ENCODE assay signal across 15 cellular contexts in the genomic region with DNA sequence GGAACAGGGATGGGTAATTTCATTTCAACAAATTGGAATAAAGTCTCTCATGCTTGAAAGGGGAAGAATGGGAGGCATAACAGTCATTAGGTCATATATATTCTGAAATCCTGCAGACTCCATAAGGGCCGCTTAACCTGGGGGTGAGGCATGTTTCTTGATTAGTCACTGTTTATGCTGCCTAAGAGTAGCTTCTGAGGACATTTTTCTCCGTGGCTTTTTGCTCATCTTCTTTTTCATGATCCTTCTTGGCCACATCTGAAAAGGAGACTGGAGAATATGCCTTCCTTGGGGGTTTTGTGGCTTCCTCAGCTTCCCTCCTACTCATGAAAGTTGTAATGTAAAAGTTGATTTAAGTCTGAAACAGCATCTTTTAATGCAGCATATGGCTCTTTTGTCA. TPM values are rescaled to one million over a fixed set of nuclear protein-coding genes. Genes with fewer than 3 reads are reported as not detected.
A peak's percentile ranks its signal among the peaks of the same experiment; 100 is the strongest.
DNase-seq lines count a peak whose midpoint lies in the region; ATAC-seq and TF ChIP-seq lines count a peak whose summit lies in the region.
"Had no signal": no experiment of that assay in that cellular context is flagged by ENCODE, and none has a peak within 500 bp of the region (broad histone marks: within the 10 kb centered on the region; RNA-seq: fewer than 3 reads in every experiment).

No MANE protein-coding gene starts in this region.

- H3K27me3 ChIP-seq in KMS-11 (ENCODE audit: insufficient read depth, low read depth) (no peaks in the 10 kb centered on the region), mammary epithelial cell (ENCODE audit: insufficient read depth, low read length) (no peaks in the 10 kb centered on the region)

- H3K9ac ChIP-seq in KMS-11 (no peak overlapping the region), mammary epithelial cell (ENCODE audit: insufficient read depth, low read length) (no peak overlapping the region)

- no peaks in the 10 kb centered on the region for H3K36me3 Mint-ChIP-seq in activated CD8-positive, alpha-beta T cell treated with anti-CD3 and anti-CD28 coated beads for 36 hours (ENCODE audit: low read depth)
- H3K36me3 Mint-ChIP-seq in activated CD8-positive, alpha-beta T cell treated with anti-CD3 and anti-CD28 coated beads, Interleukin-2, amount 10 ng/mL, durations not matched to agents 7 days and 5 days (ENCODE audit: low read depth): no peaks in the 10 kb centered on the region
- no peaks in the 10 kb centered on the region for H3K36me3 Mint-ChIP-seq in activated naive CD8-positive, alpha-beta T cell treated with anti-CD3 and anti-CD28 coated beads, Interleukin-2, amount 10 ng/mL, durations not matched to agents 7 days and 5 days
- H3K36me3 Mint-ChIP-seq in activated T-helper 1 cell treated with anti-CD3 and anti-CD28 coated beads, Interleukin-12 subunit alpha, Interleukin-12 subunit beta, Interleukin-2, Interleukin-4 antibody, amounts not matched to agents 30 ng/mL and 10 ng/mL and 1 ng/mL, durations not matched to agents 14 hours and 24 hours and 36 hours (ENCODE audit: low read depth): no peaks in the 10 kb centered on the region

- intact Hi-C loops in activated CD8-positive, alpha-beta T cell treated with anti-CD3 and anti-CD28 coated beads for 36 hours (cut with micrococcal nuclease): no loop called here
- intact Hi-C loops in activated T-helper 1 cell treated with anti-CD3 and anti-CD28 coated beads, Interleukin-12 subunit alpha, Interleukin-12 subunit beta, Interleukin-2, Interleukin-4 antibody, amounts not matched to agents 30 ng/mL and 10 ng/mL and 1 ng/mL, durations not matched to agents 14 hours and 24 hours and 36 hours (cut with micrococcal nuclease): no loop called here
- intact Hi-C loops in mammary epithelial cell (cut with micrococcal nuclease): no loop called here

- H3K4me1 Mint-ChIP-seq in activated CD8-positive, alpha-beta T cell treated with anti-CD3 and anti-CD28 coated beads for 36 hours (ENCODE audit: low read depth): peaks cover 6% of the 10 kb centered on the region
- peaks cover 15% of the 10 kb centered on the region for H3K4me1 Mint-ChIP-seq in activated CD8-positive, alpha-beta T cell treated with anti-CD3 and anti-CD28 coated beads, Interleukin-2, amount 10 ng/mL, durations not matched to agents 7 days and 5 days (ENCODE audit: low read depth)
- H3K4me1 Mint-ChIP-seq in activated naive CD8-positive, alpha-beta T cell treated with anti-CD3 and anti-CD28 coated beads, Interleukin-2, amount 10 ng/mL, durations not matched to agents 7 days and 5 days: peaks cover 10% of the 10 kb centered on the region
- peaks cover 12% of the 10 kb centered on the region for H3K4me1 Mint-ChIP-seq in stimulated activated naive CD8-positive, alpha-beta T cell treated with anti-CD3 and anti-CD28 coated beads, Interleukin-15, amount 100 ng/mL, for 72 hours
- peaks cover 14% of the 10 kb centered on the region for H3K4me1 Mint-ChIP-seq in activated T-helper 1 cell treated with anti-CD3 and anti-CD28 coated beads, Interleukin-12 subunit alpha, Interleukin-12 subunit beta, Interleukin-2, Interleukin-4 antibody, amounts not matched to agents 30 ng/mL and 10 ng/mL and 1 ng/mL, durations not matched to agents 14 hours and 24 hours and 36 hours (ENCODE audit: low read depth)

- 92% methylated on average over 2 of the region's 2 CpGs for WGBS in mammary epithelial cell (ENCODE audit: low coverage, missing lambda C conversion rate)

- TF ChIP-seq CTCF in activated CD8-positive, alpha-beta T cell treated with anti-CD3 and anti-CD28 coated beads for 36 hours (IDR thresholded peaks at IDR 0.05): no peak
- TF ChIP-seq CTCF in KMS-11 (conservative IDR thresholded peaks at IDR 0.05; ENCODE audit: low read depth, low read length) (no peak), mammary epithelial cell (conservative IDR thresholded peaks at IDR 0.05 in 1 of 2, IDR thresholded peaks at IDR 0.05 in 1 of 2; ENCODE audit: extremely low read depth in 1 of 2, insufficient read depth in 1 of 2, low read depth in 1 of 2, low read length in 2 of 2) (no peak)

- no peak overlapping the region for H3K4me3 ChIP-seq in KMS-11 (IDR thresholded peaks at IDR 0.05; ENCODE audit: insufficient read depth, low read depth, low read length)
- H3K4me3 ChIP-seq in mammary epithelial cell (replicated peaks in 1 of 3; ENCODE audit: insufficient read depth in 1 of 3, low read depth in 2 of 3, low read length in 3 of 3): no peak overlapping the region

- H3K9me3 ChIP-seq in mammary epithelial cell (replicated peaks; ENCODE audit: insufficient read depth, low read length): no peaks in the 10 kb centered on the region

- BruUV-seq in mammary epithelial cell (replicated peaks; lab: Mats Ljungman, UMichigan): no TSS peak

- H3K79me2 ChIP-seq in KMS-11 (ENCODE audit: insufficient read depth, low read depth) (no peaks in the 10 kb centered on the region), mammary epithelial cell (ENCODE audit: insufficient read depth, low read length) (no peaks in the 10 kb centered on the region)

- H2AFZ ChIP-seq in KMS-11 (ENCODE audit: low read depth) (peak overlapping the region; percentile 31; the same call in 1 of the 2 replicates), mammary epithelial cell (ENCODE audit: low read depth, low read length) (no peak overlapping the region)

- peaks cover 23% of the 10 kb centered on the region for H3K27me3 Mint-ChIP-seq in activated CD8-positive, alpha-beta T cell treated with anti-CD3 and anti-CD28 coated beads for 36 hours
- peaks cover 29% of the 10 kb centered on the region for H3K27me3 Mint-ChIP-seq in activated CD8-positive, alpha-beta T cell treated with anti-CD3 and anti-CD28 coated beads, Interleukin-2, amount 10 ng/mL, durations not matched to agents 7 days and 5 days (ENCODE audit: low read depth)
- H3K27me3 Mint-ChIP-seq in activated naive CD8-positive, alpha-beta T cell treated with anti-CD3 and anti-CD28 coated beads, Interleukin-2, amount 10 ng/mL, durations not matched to agents 7 days and 5 days: peaks cover 40% of the 10 kb centered on the region
- peaks cover 67% of the 10 kb centered on the region for H3K27me3 Mint-ChIP-seq in stimulated activated naive CD8-positive, alpha-beta T cell treated with anti-CD3 and anti-CD28 coated beads, Interleukin-15, amount 100 ng/mL, for 72 hours
- H3K27me3 Mint-ChIP-seq in activated T-helper 1 cell treated with anti-CD3 and anti-CD28 coated beads, Interleukin-12 subunit alpha, Interleukin-12 subunit beta, Interleukin-2, Interleukin-4 antibody, amounts not matched to agents 30 ng/mL and 10 ng/mL and 1 ng/mL, durations not matched to agents 14 hours and 24 hours and 36 hours (ENCODE audit: insufficient read depth): peaks cover 24% of the 10 kb centered on the region

- H4K20me1 ChIP-seq in KMS-11 (ENCODE audit: insufficient read depth) (no peaks in the 10 kb centered on the region), mammary epithelial cell (ENCODE audit: insufficient read depth, low read length) (no peaks in the 10 kb centered on the region)

- H3K9me3 Mint-ChIP-seq in activated CD8-positive, alpha-beta T cell treated with anti-CD3 and anti-CD28 coated beads for 36 hours: no peaks in the 10 kb centered on the region
- H3K9me3 Mint-ChIP-seq in activated CD8-positive, alpha-beta T cell treated with anti-CD3 and anti-CD28 coated beads, Interleukin-2, amount 10 ng/mL, durations not matched to agents 7 days and 5 days (ENCODE audit: insufficient read depth): peaks cover 3% of the 10 kb centered on the region
- H3K9me3 Mint-ChIP-seq in activated naive CD8-positive, alpha-beta T cell treated with anti-CD3 and anti-CD28 coated beads, Interleukin-2, amount 10 ng/mL, durations not matched to agents 7 days and 5 days: no peaks in the 10 kb centered on the region
- no peaks in the 10 kb centered on the region for H3K9me3 Mint-ChIP-seq in stimulated activated naive CD8-positive, alpha-beta T cell treated with anti-CD3 and anti-CD28 coated beads, Interleukin-15, amount 100 ng/mL, for 72 hours
- no peaks in the 10 kb centered on the region for H3K9me3 Mint-ChIP-seq in activated T-helper 1 cell treated with anti-CD3 and anti-CD28 coated beads, Interleukin-12 subunit alpha, Interleukin-12 subunit beta, Interleukin-2, Interleukin-4 antibody, amounts not matched to agents 30 ng/mL and 10 ng/mL and 1 ng/mL, durations not matched to agents 14 hours and 24 hours and 36 hours

- no peak overlapping the region for H3K27ac Mint-ChIP-seq in activated CD8-positive, alpha-beta T cell treated with anti-CD3 and anti-CD28 coated beads for 36 hours
- H3K27ac Mint-ChIP-seq in activated CD8-positive, alpha-beta T cell treated with anti-CD3 and anti-CD28 coated beads, Interleukin-2, amount 10 ng/mL, durations not matched to agents 7 days and 5 days: no peak overlapping the region
- no peak overlapping the region for H3K27ac Mint-ChIP-seq in activated naive CD8-positive, alpha-beta T cell treated with anti-CD3 and anti-CD28 coated beads, Interleukin-2, amount 10 ng/mL, durations not matched to agents 7 days and 5 days
- no peak overlapping the region for H3K27ac Mint-ChIP-seq in stimulated activated naive CD8-positive, alpha-beta T cell treated with anti-CD3 and anti-CD28 coated beads, Interleukin-15, amount 100 ng/mL, for 72 hours
- H3K27ac Mint-ChIP-seq in activated T-helper 1 cell treated with anti-CD3 and anti-CD28 coated beads, Interleukin-12 subunit alpha, Interleukin-12 subunit beta, Interleukin-2, Interleukin-4 antibody, amounts not matched to agents 30 ng/mL and 10 ng/mL and 1 ng/mL, durations not matched to agents 14 hours and 24 hours and 36 hours: no peak overlapping the region

- DNase-seq in activated CD8-positive, alpha-beta T cell treated with anti-CD3 and anti-CD28 coated beads for 36 hours: peak; percentile 11
- no peak for DNase-seq in activated CD8-positive, alpha-beta T cell treated with anti-CD3 and anti-CD28 coated beads, Interleukin-2, amount 10 ng/mL, durations not matched to agents 7 days and 5 days
- DNase-seq in activated naive CD8-positive, alpha-beta T cell treated with anti-CD3 and anti-CD28 coated beads, Interleukin-2, amount 10 ng/mL, durations not matched to agents 7 days and 5 days: no peak
- no peak for DNase-seq in stimulated activated naive CD8-positive, alpha-beta T cell treated with anti-CD3 and anti-CD28 coated beads, Interleukin-15, amount 100 ng/mL, for 72 hours
- DNase-seq in activated T-helper 1 cell treated with anti-CD3 and anti-CD28 coated beads, Interleukin-12 subunit alpha, Interleukin-12 subunit beta, Interleukin-2, Interleukin-4 antibody, amounts not matched to agents 30 ng/mL and 10 ng/mL and 1 ng/mL, durations not matched to agents 14 hours and 24 hours and 36 hours (ENCODE audit: low spot score): no peak
- DNase-seq in mammary epithelial cell: no peak
- DNase-seq: DMS79; NCI-H1105; NCI-H2081; NCI-H446 treated with DMSO at 0.1 percent for 48 hours; NCI-H69; NK-92 treated with Interleukin-12 subunit alpha and Interleukin-12 subunit beta, amount 100 ng/mL, for 24 hours; Right ventricle myocardium superior had no signal

- H3K4me3 Mint-ChIP-seq in activated CD8-positive, alpha-beta T cell treated with anti-CD3 and anti-CD28 coated beads for 36 hours: no peak overlapping the region
- H3K4me3 Mint-ChIP-seq in activated CD8-positive, alpha-beta T cell treated with anti-CD3 and anti-CD28 coated beads, Interleukin-2, amount 10 ng/mL, durations not matched to agents 7 days and 5 days: no peak overlapping the region
- H3K4me3 Mint-ChIP-seq in activated naive CD8-positive, alpha-beta T cell treated with anti-CD3 and anti-CD28 coated beads, Interleukin-2, amount 10 ng/mL, durations not matched to agents 7 days and 5 days: no peak overlapping the region
- H3K4me3 Mint-ChIP-seq in stimulated activated naive CD8-positive, alpha-beta T cell treated with anti-CD3 and anti-CD28 coated beads, Interleukin-15, amount 100 ng/mL, for 72 hours: no peak overlapping the region
- no peak overlapping the region for H3K4me3 Mint-ChIP-seq in activated T-helper 1 cell treated with anti-CD3 and anti-CD28 coated beads, Interleukin-12 subunit alpha, Interleukin-12 subunit beta, Interleukin-2, Interleukin-4 antibody, amounts not matched to agents 30 ng/mL and 10 ng/mL and 1 ng/mL, durations not matched to agents 14 hours and 24 hours and 36 hours

- H3K4me1 ChIP-seq in KMS-11 (ENCODE audit: low read depth, poor library complexity, severe bottlenecking): peaks cover 61% of the 10 kb centered on the region
- no peaks in the 10 kb centered on the region for H3K4me1 ChIP-seq in mammary epithelial cell (ENCODE audit: insufficient read depth, low read length)

- H3K27ac ChIP-seq in KMS-11 (peak overlapping the region; percentile 58; the same call in 1 of the 2 replicates), mammary epithelial cell (ENCODE audit: insufficient read depth, low read depth, low read length) (no peak overlapping the region)
- H3K27ac ChIP-seq: C4-2B had no signal

- CTCF ChIA-PET in activated CD8-positive, alpha-beta T cell treated with anti-CD3 and anti-CD28 coated beads for 36 hours (lab: Charles Lee): interaction anchor here (2.1 kb wide), 1 partner anchor 17 kb away, joined by 9 read pairs; no protein-coding TSS in a partner anchor
- CTCF ChIA-PET in activated CD8-positive, alpha-beta T cell treated with anti-CD3 and anti-CD28 coated beads, Interleukin-2, amount 10 ng/mL, durations not matched to agents 7 days and 5 days (lab: Charles Lee): interaction anchor here (1.8 kb wide), 1 partner anchor 16 kb away, joined by 6 read pairs; no protein-coding TSS in a partner anchor
- CTCF ChIA-PET in mammary epithelial cell (lab: Charles Lee; ENCODE audit: low non-redundant PET): interaction anchor here (0.7 kb wide), 1 partner anchor 788 kb away, joined by 3 read pairs; no protein-coding TSS in a partner anchor

- dilution Hi-C loops in mammary epithelial cell (cut with HindIII; ENCODE audit: low sequenced_read_pairs): no loop called here

- in situ Hi-C loops in mammary epithelial cell (cut with MboI; ENCODE audit: low sequenced_read_pairs in 2 of 2): no loop called here

- ATAC-seq in activated CD8-positive, alpha-beta T cell treated with anti-CD3 and anti-CD28 coated beads for 36 hours: peak; percentile 62
- no peak for ATAC-seq in activated CD8-positive, alpha-beta T cell treated with anti-CD3 and anti-CD28 coated beads, Interleukin-2, amount 10 ng/mL, durations not matched to agents 7 days and 5 days
- peak; percentile 56 for ATAC-seq in activated naive CD8-positive, alpha-beta T cell treated with anti-CD3 and anti-CD28 coated beads, Interleukin-2, amount 10 ng/mL, durations not matched to agents 7 days and 5 days (ENCODE audit: low read depth)
- ATAC-seq in stimulated activated naive CD8-positive, alpha-beta T cell treated with anti-CD3 and anti-CD28 coated beads, Interleukin-15, amount 100 ng/mL, for 72 hours: peak; percentile 78

- H3K36me3 ChIP-seq in KMS-11 (ENCODE audit: insufficient read depth): no peaks in the 10 kb centered on the region
- H3K36me3 ChIP-seq in mammary epithelial cell (ENCODE audit: insufficient read depth, low read length): no peaks in the 10 kb centered on the region

- POLR2A ChIA-PET in activated CD8-positive, alpha-beta T cell treated with anti-CD3 and anti-CD28 coated beads for 36 hours (lab: Charles Lee): no interaction called here
- POLR2A ChIA-PET in activated CD8-positive, alpha-beta T cell treated with anti-CD3 and anti-CD28 coated beads, Interleukin-2, amount 10 ng/mL, durations not matched to agents 7 days and 5 days (lab: Charles Lee): no interaction called here
- POLR2A ChIA-PET in activated naive CD8-positive, alpha-beta T cell treated with anti-CD3 and anti-CD28 coated beads, Interleukin-2, amount 10 ng/mL, durations not matched to agents 7 days and 5 days (lab: Charles Lee): no interaction called here

- peak overlapping the region; percentile 64; the same call in 1 of the 2 replicates for H3K4me2 ChIP-seq in KMS-11
- H3K4me2 ChIP-seq in mammary epithelial cell (ENCODE audit: insufficient read depth, low read depth, low read length): no peak overlapping the region

RNA-seq across cellular contexts. Expression of a gene that starts 20.0 kb away (rescaled TPM):
- 1 to 10 TPM; 1.4 to 1.5 TPM for total RNA-seq in activated CD8-positive, alpha-beta T cell treated with anti-CD3 and anti-CD28 coated beads for 36 hours
- 1 to 10 TPM; 1.5 to 1.6 TPM for total RNA-seq in activated CD8-positive, alpha-beta T cell treated with anti-CD3 and anti-CD28 coated beads, Interleukin-2, amount 10 ng/mL, durations not matched to agents 7 days and 5 days
- 1 to 10 TPM; 1.4 to 1.8 TPM for total RNA-seq in activated naive CD8-positive, alpha-beta T cell treated with anti-CD3 and anti-CD28 coated beads, Interleukin-2, amount 10 ng/mL, durations not matched to agents 7 days and 5 days
- total RNA-seq in activated T-helper 1 cell treated with anti-CD3 and anti-CD28 coated beads, Interleukin-12 subunit alpha, Interleukin-12 subunit beta, Interleukin-2, Interleukin-4 antibody, amounts not matched to agents 30 ng/mL and 10 ng/mL and 1 ng/mL, durations not matched to agents 14 hours and 24 hours and 36 hours: 0.86 and 1.2 TPM in 2 replicates
- total RNA-seq in mammary epithelial cell: 1 to 10 TPM; 3.0 to 9.9 TPM
- 5.9 TPM for polyA plus RNA-seq in mammary epithelial cell
- polyA minus RNA-seq in mammary epithelial cell: 6.9 TPM
